Comparison of ENCODE assay signal across 8 cellular contexts in genomic region chr1:175191654-175192053, GRCh38. TPM values are rescaled to one million over a fixed set of nuclear protein-coding genes. Genes with fewer than 3 reads are reported as not detected.
DNase-seq lines count a peak whose midpoint lies in the region; ATAC-seq, FAIRE-seq and TF ChIP-seq lines count a peak whose summit lies in the region.

No MANE protein-coding gene starts in this region.

- no peak for TF ChIP-seq CTCF in pancreas (IDR thresholded peaks at IDR 0.05)

- H3K9me3 Mint-ChIP-seq in T-helper 1 cell treated with Interleukin-12 subunit alpha and Interleukin-12 subunit beta and Interleukin-4 antibody, amounts not matched to agents 30 μg/mL and 1 μg/mL, for 36 hours = no peaks in the 10 kb centered on the region

- H3K36me3 ChIP-seq in ES-I3 (ENCODE audit: insufficient read depth, low read length) (no peaks in the 10 kb centered on the region; the same call in 1 of the 2 replicates), pancreas (no peaks in the 10 kb centered on the region)

- H3K9me3 ChIP-seq in ES-I3 (ENCODE audit: control insufficient read depth, insufficient read depth, low read length) (no peaks in the 10 kb centered on the region), pancreas (no peaks in the 10 kb centered on the region)

- peak overlapping the region; percentile 26 to 82 (median 70) for H3K4me3 ChIP-seq in pancreas

- peak overlapping the region; percentile 92 for H3K9ac ChIP-seq in ES-I3 (ENCODE audit: low read depth, low read length)

- intact Hi-C loops in pancreas (cut with DNase I) = no loop called here

- peak overlapping the region; percentile 86 for H3K27ac Mint-ChIP-seq in T-helper 1 cell treated with Interleukin-12 subunit alpha and Interleukin-12 subunit beta and Interleukin-4 antibody, amounts not matched to agents 30 μg/mL and 1 μg/mL, for 36 hours

- no peak for FAIRE-seq in pancreas (lab: Jason Lieb, UNC)

- H3K4me1 ChIP-seq in ES-I3 (ENCODE audit: insufficient read depth, low read length) = no peaks in the 10 kb centered on the region
- peaks cover 20 to 45% (median 26%) of the 10 kb centered on the region in 3 donors for H3K4me1 ChIP-seq in pancreas

- no peaks in the 10 kb centered on the region for H3K27me3 Mint-ChIP-seq in T-helper 1 cell treated with Interleukin-12 subunit alpha and Interleukin-12 subunit beta and Interleukin-4 antibody, amounts not matched to agents 30 μg/mL and 1 μg/mL, for 36 hours (ENCODE audit: low read depth)

- WGBS in pancreas, 2 donors = 1 to 2% methylated on average over 7 of the region's 7 CpGs

- peak; percentile 16 for DNase-seq in fibroblast of peridontal ligament (ENCODE audit: extremely low read depth)
- DNase-seq in pancreas = peak in 2 of 6 donors; percentile 29 to 32
- DNase-seq in HCEC 1CT = no peak
- no peak for DNase-seq in superior temporal gyrus (ENCODE audit: extremely low spot score)

- H3K27me3 ChIP-seq in pancreas = no peaks in the 10 kb centered on the region

- H3K4me1 Mint-ChIP-seq in T-helper 1 cell treated with Interleukin-12 subunit alpha and Interleukin-12 subunit beta and Interleukin-4 antibody, amounts not matched to agents 30 μg/mL and 1 μg/mL, for 36 hours (ENCODE audit: low read depth) = peaks cover 57% of the 10 kb centered on the region

- H3K27ac ChIP-seq in pancreas = peak overlapping the region; percentile 88 to 97 (median 92)

- H3K36me3 Mint-ChIP-seq in T-helper 1 cell treated with Interleukin-12 subunit alpha and Interleukin-12 subunit beta and Interleukin-4 antibody, amounts not matched to agents 30 μg/mL and 1 μg/mL, for 36 hours (ENCODE audit: low read depth) = peaks cover 44% of the 10 kb centered on the region

- ATAC-seq in HG02588 (IDR thresholded peaks at IDR 0.05; ENCODE audit: unreplicated experiment) (peak; percentile 28), pancreas (peak in 3 of 4 donors; percentile 3 to 37 (median 16)), HG03097 (IDR thresholded peaks at IDR 0.05; ENCODE audit: low FRiP score, unreplicated experiment) (no peak)

- H3K4me3 Mint-ChIP-seq in T-helper 1 cell treated with Interleukin-12 subunit alpha and Interleukin-12 subunit beta and Interleukin-4 antibody, amounts not matched to agents 30 μg/mL and 1 μg/mL, for 36 hours = peak overlapping the region; percentile 94

RNA-seq across cellular contexts. Expression of gene KIAA0040, which starts 0.9 kb away (rescaled TPM):
- 10 to 100 TPM; 15.5 to 34.2 (median 20.7) TPM for total RNA-seq in pancreas
- 10 to 100 TPM in 1 of 2 donors, 1 to 10 TPM in 1; 8.4 to 11.6 TPM for polyA plus RNA-seq in pancreas
